Comparison of ENCODE assay signal across 20 cellular contexts in genomic region chr10:114096864-114097263, GRCh38. TPM values are rescaled to one million over a fixed set of nuclear protein-coding genes. Genes with fewer than 3 reads are reported as not detected.
A peak's percentile ranks its signal among the peaks of the same experiment; 100 is the strongest.
DNase-seq lines count a peak whose midpoint lies in the region; ATAC-seq, FAIRE-seq and TF ChIP-seq lines count a peak whose summit lies in the region.
"Had no signal": no experiment of that assay in that cellular context is flagged by ENCODE, and none has a peak within 500 bp of the region (broad histone marks: within the 10 kb centered on the region; RNA-seq: fewer than 3 reads in every experiment).

No MANE protein-coding gene starts in this region.

- SMC1A ChIA-PET in GM12878 (lab: Charles Lee; ENCODE audit: uncharacterized antibody, unreplicated experiment), result interaction anchor here (0.7 to 3.1 kb wide), 26 partner anchors 10 to 416 kb away, joined by 3 to 15 read pairs (median 6); no protein-coding TSS in a partner anchor

- POLR2A ChIA-PET in GM12878 (lab: Charles Lee), result interaction anchor here (0.5 to 2.0 kb wide), 2 partner anchors 136 to 1682 kb away, joined by 5 to 8 read pairs; no protein-coding TSS in a partner anchor
- POLR2A ChIA-PET in activated CD4-positive, alpha-beta memory T cell treated with anti-CD3 and anti-CD28 coated beads, Interleukin-2, amount 10 ng/mL, durations not matched to agents 7 days and 5 days (lab: Charles Lee), result interaction anchor here (0.9 kb wide), 1 partner anchor 79 kb away, joined by 4 read pairs; no protein-coding TSS in a partner anchor

- WGBS in GM12878 (ENCODE audit: insufficient coverage, insufficient replicate concordance, low lambda C conversion rate, missing lambda C conversion rate), result 93% methylated on average over 3 of the region's 3 CpGs

- peak; percentile 40 for FAIRE-seq in GM12891 (lab: Jason Lieb, UNC)
- FAIRE-seq in GM12878 (lab: Jason Lieb, UNC), result no peak
- FAIRE-seq: H1 had no signal

- no peak for TF ChIP-seq EP300 in GM12878 (IDR thresholded peaks at IDR 0.05; ENCODE audit: borderline replicate concordance in 1 of 2, control insufficient read depth in 1 of 2, low read depth in 2 of 2, low read length in 2 of 2)

- H3K4me2 ChIP-seq in Loucy (ENCODE audit: low read depth, low read length, poor library complexity, severe bottlenecking), result peak overlapping the region; percentile 95
- H3K4me2 ChIP-seq in GM12878 (ENCODE audit: control insufficient read depth, insufficient read depth), result peak overlapping the region; percentile 67; the same call in 1 of the 2 replicates

- H3K36me3 Mint-ChIP-seq in stimulated activated memory B cell treated with anti-CD40 and anti-IgM and Interleukin-4, amounts not matched to agents 10 μg/mL and 1 μg/mL and 100 μg/mL, for 72 hours, result peaks cover 11% of the 10 kb centered on the region
- H3K36me3 Mint-ChIP-seq in activated CD4-positive, alpha-beta memory T cell treated with anti-CD3 and anti-CD28 coated beads, Interleukin-2, amount 10 ng/mL, durations not matched to agents 7 days and 5 days (ENCODE audit: low read depth), result no peaks in the 10 kb centered on the region

- H4K20me1 ChIP-seq in Loucy (ENCODE audit: insufficient read depth, low read length, poor library complexity, severe bottlenecking) (no peaks in the 10 kb centered on the region), GM12878 (ENCODE audit: control insufficient read depth, insufficient read depth) (no peaks in the 10 kb centered on the region)

- no TSS peak for BruUV-seq in GM12878 (replicated peaks; lab: Mats Ljungman, UMichigan)

- in situ Hi-C loops in GM12878 (cut with MboI), result no loop called here

- H3K4me1 Mint-ChIP-seq in stimulated activated memory B cell treated with anti-CD40 and anti-IgM and Interleukin-4, amounts not matched to agents 10 μg/mL and 1 μg/mL and 100 μg/mL, for 72 hours, result peaks cover 73% of the 10 kb centered on the region
- H3K4me1 Mint-ChIP-seq in activated CD4-positive, alpha-beta memory T cell treated with anti-CD3 and anti-CD28 coated beads, Interleukin-2, amount 10 ng/mL, durations not matched to agents 7 days and 5 days, result peaks cover 46% of the 10 kb centered on the region

- TF ChIP-seq CTCF in Loucy (conservative IDR thresholded peaks at IDR 0.05; ENCODE audit: low read length) (no peak), GM12878 (IDR thresholded peaks at IDR 0.05 in 2 of 3, conservative IDR thresholded peaks at IDR 0.05 in 1 of 3; ENCODE audit: control insufficient read depth in 2 of 3, extremely low read depth in 1 of 3, insufficient read depth in 1 of 3, low read depth in 3 of 3, low read length in 3 of 3) (no peak)

- RAD21 ChIA-PET in GM12878 (lab: Charles Lee; ENCODE audit: unreplicated experiment), result interaction anchor here (0.8 to 1.5 kb wide), 9 partner anchors 16 to 239 kb away, joined by 3 to 7 read pairs (median 4); partner anchors contain the start of gene ADRB1

- H3K4me1 ChIP-seq in Loucy (ENCODE audit: insufficient read depth, low read length, poor library complexity, severe bottlenecking) (peaks cover 51% of the 10 kb centered on the region), GM12878 (ENCODE audit: control insufficient read depth, insufficient read depth, low read length) (peaks cover 55% of the 10 kb centered on the region)

- H3K9ac ChIP-seq in Loucy (ENCODE audit: low read depth, low read length, poor library complexity, severe bottlenecking) (peak overlapping the region; percentile 87), GM12878 (ENCODE audit: control insufficient read depth, insufficient read depth, low read length) (no peak overlapping the region)

- H3K36me3 ChIP-seq in Loucy (ENCODE audit: insufficient read depth, low read length), result no peaks in the 10 kb centered on the region
- no peaks in the 10 kb centered on the region for H3K36me3 ChIP-seq in GM12878 (ENCODE audit: control insufficient read depth in 2 of 2, insufficient read depth in 2 of 2, low read length in 1 of 2)
- H3K36me3 ChIP-seq: Peyer's patch had no signal

- no peak overlapping the region for H3K4me3 Mint-ChIP-seq in stimulated activated memory B cell treated with anti-CD40 and anti-IgM and Interleukin-4, amounts not matched to agents 10 μg/mL and 1 μg/mL and 100 μg/mL, for 72 hours
- H3K4me3 Mint-ChIP-seq in activated CD4-positive, alpha-beta memory T cell treated with anti-CD3 and anti-CD28 coated beads, Interleukin-2, amount 10 ng/mL, durations not matched to agents 7 days and 5 days, result no peak overlapping the region

- H2AFZ ChIP-seq in Loucy (ENCODE audit: low read length) (no peak overlapping the region), GM12878 (ENCODE audit: control insufficient read depth, low read depth, low read length) (no peak overlapping the region; the same call in 1 of the 2 replicates)

- H3K9me3 Mint-ChIP-seq in stimulated activated memory B cell treated with anti-CD40 and anti-IgM and Interleukin-4, amounts not matched to agents 10 μg/mL and 1 μg/mL and 100 μg/mL, for 72 hours, result peaks cover 9% of the 10 kb centered on the region
- H3K9me3 Mint-ChIP-seq in activated CD4-positive, alpha-beta memory T cell treated with anti-CD3 and anti-CD28 coated beads, Interleukin-2, amount 10 ng/mL, durations not matched to agents 7 days and 5 days, result no peaks in the 10 kb centered on the region

- peak overlapping the region; percentile 50; the same call in 1 of the 2 replicates for H3K27ac ChIP-seq in GM12878 (ENCODE audit: control insufficient read depth, insufficient read depth)
- H3K27ac ChIP-seq: Peyer's patch had no signal

- H3K9me3 ChIP-seq in Loucy (ENCODE audit: insufficient read depth, low read depth, low read length), result peaks cover 13% of the 10 kb centered on the region; the same call in 1 of the 2 replicates
- peaks cover 6% of the 10 kb centered on the region for H3K9me3 ChIP-seq in GM12878 (replicated peaks; ENCODE audit: control insufficient read depth, insufficient read depth, low read length)
- H3K9me3 ChIP-seq: Peyer's patch had no signal

- TF ChIP-seq POLR2A in GM12891 (IDR thresholded peaks at IDR 0.05; ENCODE audit: low read depth, low read length), result no peak
- TF ChIP-seq POLR2A in GM12878 (IDR thresholded peaks at IDR 0.05; ENCODE audit: low read depth, low read length), result no peak

- DNase-seq in GM12891 (ENCODE audit: insufficient read length, low spot score), result no peak
- DNase-seq in GM12878 (ENCODE audit: low read depth, low spot score), result no peak
- no peak for DNase-seq in NCI-H1417 treated with DMSO at 0.1 percent for 48 hours (lab: John Stamatoyannopoulos, UW)
- DNase-seq in activated CD4-positive, alpha-beta memory T cell treated with anti-CD3 and anti-CD28 coated beads, Interleukin-2, amount 10 ng/mL, durations not matched to agents 7 days and 5 days, result no peak
- DNase-seq: DMS153, Karpas-422, MV-4-11, NCI-H1436, NCI-H2081 treated with DMSO at 0.1 percent for 48 hours, NCI-H526, Peyer's patch, Right ventricle myocardium superior, T-helper 2 cell had no signal

- ATAC-seq in GM12878, result no peak; the same call in 1 of the 3 replicates
- no peak for ATAC-seq in stimulated activated memory B cell treated with anti-CD40 and anti-IgM and Interleukin-4, amounts not matched to agents 10 μg/mL and 1 μg/mL and 100 μg/mL, for 72 hours
- ATAC-seq in HG03520 (IDR thresholded peaks at IDR 0.05; ENCODE audit: unreplicated experiment), result no peak
- ATAC-seq: SK-N-SH treated with all-trans-retinoic acid at 6 μM for 48 hours had no signal

- no peak for TF ChIP-seq RAD21 in GM12878 (IDR thresholded peaks at IDR 0.05; ENCODE audit: insufficient read depth, low read depth, low read length)

- H3K79me2 ChIP-seq in Loucy (ENCODE audit: insufficient read depth, low read length) (no peaks in the 10 kb centered on the region), GM12878 (ENCODE audit: control insufficient read depth, insufficient read depth, low read length) (no peaks in the 10 kb centered on the region)

- H3K4me3 ChIP-seq in Loucy (ENCODE audit: low read length, poor library complexity, severe bottlenecking) (peak overlapping the region; percentile 68), GM12878 (no peak overlapping the region)
- H3K4me3 ChIP-seq: Peyer's patch had no signal

- H3F3A ChIP-seq in Loucy (ENCODE audit: low read depth), result peaks cover 8% of the 10 kb centered on the region

- H3K9me2 ChIP-seq in Loucy (replicated peaks; ENCODE audit: low read depth, low read length), result no peaks in the 10 kb centered on the region

- no peaks in the 10 kb centered on the region for H3K27me3 ChIP-seq in Loucy (ENCODE audit: insufficient read depth, low read length, poor library complexity, severe bottlenecking)
- H3K27me3 ChIP-seq in GM12878 (replicated peaks in 1 of 2; ENCODE audit: control insufficient read depth in 2 of 2, insufficient read depth in 2 of 2, low read length in 1 of 2), result no peaks in the 10 kb centered on the region; a peak in 2 of 4 replicates
- H3K27me3 ChIP-seq: Peyer's patch had no signal

- CTCF ChIA-PET in GM12878 (lab: Yijun Ruan, JAX), result interaction anchor here (0.6 to 1.7 kb wide), 7 partner anchors 115 to 415 kb away, joined by 3 to 12 read pairs (median 3); no protein-coding TSS in a partner anchor
- CTCF ChIA-PET in activated CD4-positive, alpha-beta memory T cell treated with anti-CD3 and anti-CD28 coated beads, Interleukin-2, amount 10 ng/mL, durations not matched to agents 7 days and 5 days (lab: Charles Lee), result interaction anchor here (1.2 kb wide), 1 partner anchor 143 kb away, joined by 4 read pairs; no protein-coding TSS in a partner anchor

- peaks cover 20% of the 10 kb centered on the region for H3K27me3 Mint-ChIP-seq in stimulated activated memory B cell treated with anti-CD40 and anti-IgM and Interleukin-4, amounts not matched to agents 10 μg/mL and 1 μg/mL and 100 μg/mL, for 72 hours
- H3K27me3 Mint-ChIP-seq in activated CD4-positive, alpha-beta memory T cell treated with anti-CD3 and anti-CD28 coated beads, Interleukin-2, amount 10 ng/mL, durations not matched to agents 7 days and 5 days, result peaks cover 35% of the 10 kb centered on the region

- peak overlapping the region; percentile 77 for H3K27ac Mint-ChIP-seq in stimulated activated memory B cell treated with anti-CD40 and anti-IgM and Interleukin-4, amounts not matched to agents 10 μg/mL and 1 μg/mL and 100 μg/mL, for 72 hours
- H3K27ac Mint-ChIP-seq in activated CD4-positive, alpha-beta memory T cell treated with anti-CD3 and anti-CD28 coated beads, Interleukin-2, amount 10 ng/mL, durations not matched to agents 7 days and 5 days, result no peak overlapping the region

- intact Hi-C loops in GM12878 (cut with micrococcal nuclease; ENCODE audit: unreplicated experiment), result loop anchor here (2.0 to 5.0 kb wide), 2 partner anchors 70 to 136 kb away; no protein-coding TSS in a partner anchor

RNA-seq across cellular contexts. Expression of gene ADRB1, which starts 53.2 kb away (rescaled TPM):
- 2.6 TPM for polyA plus RNA-seq in GM12891 (2012; ENCODE audit: low read depth, missing spikeins)
- total RNA-seq in GM12878 (2013; cell fraction: nucleolus; rRNA removed), result 3.0 and 3.1 TPM in 2 replicates
- total RNA-seq in GM12878 (2014; rRNA removed) (2.7 and 2.9 TPM in 2 replicates), GM12878 (2014; rRNA removed; fragmentation: Illumina TruSeq; extraction: Trizol) (1.2 and 1.3 TPM in 2 replicates), GM12878 (2021) (3.9 and 4.5 TPM in 2 replicates)
- polyA plus RNA-seq in GM12878 (2011; ENCODE audit: low read depth), result 0.13 TPM
- polyA plus RNA-seq in GM12878 (2011; rRNA removed) (0.23 and 0.26 TPM in 2 replicates), GM12878 (2014; fragmentation: Illumina TruSeq; extraction: Trizol) (1.0 and 1.8 TPM in 2 replicates), GM12878 (2014; fragmentation: Nextera tagmentation; extraction: Ambion mirVana) (1 to 10 TPM in 1 of 2 experiments, under 1 TPM in 1; 0.99 to 2.8 TPM), GM12878 (2014; rRNA removed) (2.2 and 2.5 TPM in 2 replicates), GM12878 (2016; fragmentation: Nextera tagmentation; extraction: Ambion mirVana) (under 1 TPM; 0.39 to 0.92 TPM)
- 0.21 and 0.30 TPM in 2 replicates for polyA plus RNA-seq in GM12878 (2011; cell fraction: cytosol; rRNA removed)
- polyA plus RNA-seq in GM12878 (2011; cell fraction: nucleus; rRNA removed), result 1.4 and 1.9 TPM in 2 replicates
- polyA plus RNA-seq in GM12878 (2012), result 0.53 and 0.77 TPM in 2 replicates
- 0.52 and 0.59 TPM in 2 replicates for polyA minus RNA-seq in GM12878 (2011; rRNA and poly(A)+ RNA removed)
- not detected in 2 replicates for polyA minus RNA-seq in GM12878 (2011; cell fraction: cytosol; rRNA and poly(A)+ RNA removed)
- polyA minus RNA-seq in GM12878 (2011; cell fraction: nucleus; rRNA and poly(A)+ RNA removed), result 0.97 and 1.4 TPM in 2 replicates
- under 1 TPM; 0.20 TPM for total RNA-seq in activated CD4-positive, alpha-beta memory T cell treated with anti-CD3 and anti-CD28 coated beads, Interleukin-2, amount 10 ng/mL, durations not matched to agents 7 days and 5 days
- polyA plus RNA-seq: AG04450, BJ had no signal
